Comparison of ENCODE assay signal across 13 cellular contexts in genomic region chr9:131951905-131952304, GRCh38.
DNase-seq lines count a peak whose midpoint lies in the region; ATAC-seq and TF ChIP-seq lines count a peak whose summit lies in the region.
"Had no signal": no experiment of that assay in that cellular context is flagged by ENCODE, and none has a peak within 500 bp of the region (broad histone marks: within the 10 kb centered on the region; RNA-seq: fewer than 3 reads in every experiment).

No MANE protein-coding gene starts in this region.

- no peak overlapping the region for H3K4me3 Mint-ChIP-seq in naive thymus-derived CD8-positive, alpha-beta T cell
- H3K4me3 Mint-ChIP-seq: central memory CD8-positive, alpha-beta T cell; nephron had no signal

- H3K4me1 Mint-ChIP-seq in naive thymus-derived CD8-positive, alpha-beta T cell: peaks cover 0 to 9% (median 4%) of the 10 kb centered on the region in 4 donors
- H3K4me1 Mint-ChIP-seq: nephron had no signal

- POLR2A ChIA-PET in naive thymus-derived CD8-positive, alpha-beta T cell (lab: Charles Lee): interaction anchor here (0.7 kb wide), 1 partner anchor 950 kb away, joined by 3 read pairs; no protein-coding TSS in a partner anchor

- H3K9me3 ChIP-seq in GM23248 (ENCODE audit: low read depth): no peaks in the 10 kb centered on the region
- H3K9me3 ChIP-seq in left ventricle myocardium inferior (replicated peaks): no peaks in the 10 kb centered on the region
- no peaks in the 10 kb centered on the region for H3K9me3 ChIP-seq in skeletal muscle satellite cell (replicated peaks; ENCODE audit: low read length)
- no peaks in the 10 kb centered on the region for H3K9me3 ChIP-seq in uterus

- WGBS in GM23248 (ENCODE audit: low coverage in 1 of 2, low lambda C conversion rate in 2 of 2, missing lambda C conversion rate in 2 of 2), 2 experiments: 12 to 13% methylated on average over 5 of the region's 5 CpGs
- 58 to 74% methylated on average over 5 of the region's 5 CpGs for WGBS in lower leg skin, 2 donors

- no peaks in the 10 kb centered on the region for H3K27me3 ChIP-seq in GM23248 (replicated peaks; ENCODE audit: insufficient read depth)
- H3K27me3 ChIP-seq in left ventricle myocardium inferior (ENCODE audit: low read depth): no peaks in the 10 kb centered on the region
- no peaks in the 10 kb centered on the region for H3K27me3 ChIP-seq in skeletal muscle satellite cell (ENCODE audit: control insufficient read depth, insufficient read depth, low read length)
- no peaks in the 10 kb centered on the region for H3K27me3 ChIP-seq in uterus

- H3K9me2 ChIP-seq in GM23248 (ENCODE audit: insufficient read depth): no peaks in the 10 kb centered on the region

- peaks cover 0 to 16% (median 8%) of the 10 kb centered on the region in 3 donors for H3K36me3 Mint-ChIP-seq in naive thymus-derived CD8-positive, alpha-beta T cell

- H3K4me3 ChIP-seq in GM23248 (no peak overlapping the region), left ventricle myocardium inferior (no peak overlapping the region), skeletal muscle satellite cell (ENCODE audit: low read length) (no peak overlapping the region), uterus (no peak overlapping the region), lower leg skin (ENCODE audit: low read depth, poor library complexity, severe bottlenecking) (no peak overlapping the region)

- TF ChIP-seq POLR2A in uterus (IDR thresholded peaks at IDR 0.05) (no peak), lower leg skin (IDR thresholded peaks at IDR 0.05) (no peak)

- H3K4me2 ChIP-seq in GM23248 (ENCODE audit: unreplicated experiment): peak overlapping the region; percentile 2
- peak overlapping the region; percentile 10 for H3K4me2 ChIP-seq in skeletal muscle satellite cell (ENCODE audit: low read length)
- H3K4me2 ChIP-seq: KMS-11 had no signal

- H4K20me1 ChIP-seq in GM23248 (ENCODE audit: insufficient read depth): 0 out of 2 replicates have a peak, but pooled peaks cover 10% of the 10 kb centered on the region

- no peaks in the 10 kb centered on the region for H3K9me3 Mint-ChIP-seq in naive thymus-derived CD8-positive, alpha-beta T cell
- H3K9me3 Mint-ChIP-seq: central memory CD8-positive, alpha-beta T cell; nephron had no signal

- H2AFZ ChIP-seq in GM23248: no peak overlapping the region

- no peaks in the 10 kb centered on the region for H3K27me3 Mint-ChIP-seq in naive thymus-derived CD8-positive, alpha-beta T cell
- H3K27me3 Mint-ChIP-seq: central memory CD8-positive, alpha-beta T cell had no signal

- H3K27ac Mint-ChIP-seq in naive thymus-derived CD8-positive, alpha-beta T cell: no peak overlapping the region
- H3K27ac Mint-ChIP-seq: nephron had no signal

- TF ChIP-seq CTCF in left ventricle myocardium inferior (IDR thresholded peaks at IDR 0.05; ENCODE audit: borderline replicate concordance) (no peak), uterus (IDR thresholded peaks at IDR 0.05) (no peak), lower leg skin (IDR thresholded peaks at IDR 0.05) (no peak)

- H3K27ac ChIP-seq in GM23248 (peak overlapping the region; percentile 34; the same call in 1 of the 2 replicates), left ventricle myocardium inferior (replicated peaks) (peak overlapping the region; percentile 46), uterus (no peak overlapping the region)
- H3K27ac ChIP-seq: KMS-11 had no signal

- DNase-seq in GM23248 (peak; percentile 69), cerebellar nuclear complex (lab: John Stamatoyannopoulos, UW) (peak; percentile 45 to 74), left ventricle myocardium inferior (peak; percentile 49), uterus (no peak), lower leg skin (ENCODE audit: low spot score in 2 of 2) (no peak)
- DNase-seq in naive thymus-derived CD8-positive, alpha-beta T cell: no peak
- DNase-seq: activated CD8-positive, alpha-beta memory T cell treated with anti-CD3 and anti-CD28 coated beads, Interleukin-2, amount 50 U/mL, for 48 hours; stimulated activated naive CD4-positive, alpha-beta T cell had no signal

- in situ Hi-C loops in GM23248 (cut with MboI): no loop called here

- intact Hi-C loops in left ventricle myocardium inferior (cut with micrococcal nuclease) (no loop called here), uterus (cut with DNase I; ENCODE audit: low total_unique reads) (no loop called here), lower leg skin (cut with DNase I; ENCODE audit: low total_unique reads) (no loop called here)

- H3F3A ChIP-seq in GM23248 (ENCODE audit: insufficient read depth): peaks cover 20% of the 10 kb centered on the region

- peaks cover 6% of the 10 kb centered on the region for H3K79me2 ChIP-seq in GM23248 (ENCODE audit: insufficient read depth)

- H3K9ac ChIP-seq in GM23248: peak overlapping the region; percentile 4; the same call in 1 of the 2 replicates
- no peak overlapping the region for H3K9ac ChIP-seq in skeletal muscle satellite cell (ENCODE audit: low read depth, low read length)
- H3K9ac ChIP-seq: KMS-11 had no signal

- ATAC-seq in naive thymus-derived CD8-positive, alpha-beta T cell: no peak
- no peak for ATAC-seq in GM19395 (IDR thresholded peaks at IDR 0.05; ENCODE audit: unreplicated experiment)

- peaks cover 13% of the 10 kb centered on the region; the same call in 1 of the 2 replicates for H3K4me1 ChIP-seq in GM23248 (ENCODE audit: insufficient read depth)
- H3K4me1 ChIP-seq in left ventricle myocardium inferior: peaks cover 22% of the 10 kb centered on the region
- H3K4me1 ChIP-seq in skeletal muscle satellite cell (ENCODE audit: control insufficient read depth, insufficient read depth, low read length): peaks cover 13% of the 10 kb centered on the region
- H3K4me1 ChIP-seq in uterus: no peaks in the 10 kb centered on the region

- H3K36me3 ChIP-seq in GM23248 (ENCODE audit: low read depth) (no peaks in the 10 kb centered on the region), left ventricle myocardium inferior (no peaks in the 10 kb centered on the region), skeletal muscle satellite cell (ENCODE audit: insufficient read depth, low read length) (peaks cover 4% of the 10 kb centered on the region), uterus (no peaks in the 10 kb centered on the region)

Comparison
In these comparisons a context has a peak if more than half of its experiments do, and no peak if none do; other contexts are left out.
1. DNase-seq: peak in GM23248 (single experiment), cerebellar nuclear complex (2 of 2) and left ventricle myocardium inferior (single experiment); none in naive thymus-derived CD8-positive, alpha-beta T cell (0 of 10), uterus (0 of 2) and lower leg skin (0 of 2).
2. H3K27ac ChIP-seq: peak in GM23248 (single experiment) and left ventricle myocardium inferior (single experiment); none in uterus (0 of 2).